10 cellular contexts compared by ENCODE assay signal in genomic region chr4:77921701-77922100, GRCh38. TPM values are rescaled to one million over a fixed set of nuclear protein-coding genes. Genes with fewer than 3 reads are reported as not detected.
DNase-seq lines count a peak whose midpoint lies in the region; ATAC-seq and TF ChIP-seq lines count a peak whose summit lies in the region.
"Had no signal": no experiment of that assay in that cellular context is flagged by ENCODE, and none has a peak within 500 bp of the region (broad histone marks: within the 10 kb centered on the region; RNA-seq: fewer than 3 reads in every experiment).

No MANE protein-coding gene starts in this region.

- DNase-seq in heart left ventricle (no peak), cardiac septum (ENCODE audit: low spot score) (no peak), SW 1271 (lab: John Stamatoyannopoulos, UW) (peak; percentile 38 to 87), right atrium auricular region (ENCODE audit: low spot score) (no peak), iPS-NIHi11 (ENCODE audit: low spot score) (no peak)
- DNase-seq in activated CD8-positive, alpha-beta memory T cell treated with anti-CD3 and anti-CD28 coated beads, Interleukin-2, amount 50 U/mL, for 48 hours = no peak
- DNase-seq: erythroblast, posterior cingulate gyrus had no signal

- ATAC-seq in heart left ventricle (peak; percentile 53 to 81 (median 70)), HG03025 (IDR thresholded peaks at IDR 0.05; ENCODE audit: low FRiP score, unreplicated experiment) (no peak), GM18870 (IDR thresholded peaks at IDR 0.05; ENCODE audit: unreplicated experiment) (no peak)

- H3K27me3 ChIP-seq in heart left ventricle = no peaks in the 10 kb centered on the region
- no peaks in the 10 kb centered on the region for H3K27me3 ChIP-seq in right atrium auricular region

- H3K4me3 ChIP-seq in heart left ventricle (no peak overlapping the region), right atrium auricular region (no peak overlapping the region)

- peaks cover 0 to 4% (median 0%) of the 10 kb centered on the region in 9 donors for H3K36me3 ChIP-seq in heart left ventricle
- no peaks in the 10 kb centered on the region for H3K36me3 ChIP-seq in right atrium auricular region

- H3K27ac ChIP-seq in heart left ventricle (peak overlapping the region; percentile 11 to 80 (median 68)), right atrium auricular region (peak overlapping the region; percentile 42 to 52)

- H3K4me1 ChIP-seq in heart left ventricle (peaks cover 0 to 22% (median 4%) of the 10 kb centered on the region in 12 donors), right atrium auricular region (peaks cover 0 to 4% of the 10 kb centered on the region in 2 donors)

- TF ChIP-seq CTCF in heart left ventricle (IDR thresholded peaks at IDR 0.05) (no peak), right atrium auricular region (IDR thresholded peaks at IDR 0.05) (no peak)

- intact Hi-C loops in heart left ventricle (cut with DNase I) = loop anchor here in 1 of 10 donors (5.0 to 10.0 kb wide), 2 partner anchors 64 to 107 kb away; partner anchors contain the start of gene CNOT6L
- intact Hi-C loops in cardiac septum (cut with DNase I) = no loop called here

- no peak for TF ChIP-seq POLR2A in heart left ventricle (IDR thresholded peaks at IDR 0.05)

- WGBS in heart left ventricle, 4 donors = 58 to 68% (median 60%) methylated on average over 5 of the region's 5 CpGs

- peaks cover 0 to 14% (median 0%) of the 10 kb centered on the region in 12 donors for H3K9me3 ChIP-seq in heart left ventricle
- no peaks in the 10 kb centered on the region for H3K9me3 ChIP-seq in right atrium auricular region

RNA-seq across cellular contexts. Expression of gene MRPL1, which starts 59.1 kb away (rescaled TPM):
- 10 to 100 TPM; 26.9 to 47.6 (median 40.2) TPM for total RNA-seq in heart left ventricle
- polyA plus RNA-seq in heart left ventricle = 10 to 100 TPM; 34.1 to 69.4 TPM
- total RNA-seq in cardiac septum = 29.0 TPM
- 10 to 100 TPM; 17.4 to 32.0 TPM for total RNA-seq in right atrium auricular region

Comparison
In these comparisons a context has a peak if more than half of its experiments do, and no peak if none do; other contexts are left out.
1. ATAC-seq: peak in heart left ventricle (4 of 4); none in HG03025 (single experiment) and GM18870 (single experiment).
2. DNase-seq: peak in SW 1271 (2 of 2); none in heart left ventricle (0 of 5), cardiac septum (single experiment), right atrium auricular region (single experiment), iPS-NIHi11 (single experiment) and activated CD8-positive, alpha-beta memory T cell treated with anti-CD3 and anti-CD28 coated beads, Interleukin-2, amount 50 U/mL, for 48 hours (single experiment).